20 cellular contexts compared by ENCODE assay signal in genomic region chr2:211132046-211132445, GRCh38.
"Had no signal": no experiment of that assay in that cellular context is flagged by ENCODE, and none has a peak within 500 bp of the region (broad histone marks: within the 10 kb centered on the region; RNA-seq: fewer than 3 reads in every experiment).

No MANE protein-coding gene starts in this region.

- H2AFZ ChIP-seq: neural progenitor cell had no signal

- H3K27me3 ChIP-seq: colonic mucosa, neural progenitor cell, pancreas, suprapubic skin, thyroid gland, uterus had no signal

- H3K9me3 ChIP-seq: colonic mucosa, lower lobe of right lung, pancreas, psoas muscle, suprapubic skin, thyroid gland, uterus had no signal

- H3K9ac ChIP-seq: neural progenitor cell had no signal

- H3K4me2 ChIP-seq: neural progenitor cell had no signal

- H3K36me3 ChIP-seq: colonic mucosa, heart right ventricle, left ventricle myocardium inferior, lower lobe of right lung, neural progenitor cell, pancreas, suprapubic skin, thyroid gland, uterus had no signal

- ATAC-seq: heart right ventricle; lower lobe of right lung; natural killer cell treated with Interleukin-12 subunit alpha and Interleukin-12 subunit beta and Interleukin-15 and Interleukin-18, amount 100 ng/mL, for 72 hours; pancreas; psoas muscle; sciatic nerve; stimulated activated naive CD8-positive, alpha-beta T cell treated with anti-CD3 and anti-CD28 coated beads, Interleukin-15, Interleukin-2, amounts not matched to agents 100 U/mL and 50 U/mL, for 24 hours had no signal

- H3K4me3 ChIP-seq: colonic mucosa, heart right ventricle, left ventricle myocardium inferior, lower lobe of right lung, neural progenitor cell, pancreas, psoas muscle, skin epidermis, suprapubic skin, thyroid gland, uterus had no signal

- H3K4me1 ChIP-seq: colonic mucosa, heart right ventricle, left ventricle myocardium inferior, lower lobe of right lung, pancreas, psoas muscle, suprapubic skin, thyroid gland, uterus had no signal

- DNase-seq: cerebellar nuclear complex; colonic mucosa; erythroblast; heart right ventricle; hypothalamus; islet precursor cell; left ventricle myocardium inferior; lower lobe of right lung; nucleus accumbens; pancreas; psoas muscle; stimulated activated CD4-positive, alpha-beta T cell treated with anti-CD3 and anti-CD28 coated beads, Interleukin-12 subunit alpha, Interleukin-12 subunit beta, amount 100 ng/mL, for 4 hours; stimulated activated naive CD8-positive, alpha-beta T cell treated with anti-CD3 and anti-CD28 coated beads, Interleukin-15, Interleukin-2, amounts not matched to agents 100 U/mL and 50 U/mL, for 24 hours; thyroid gland; uterus had no signal

- H3K27ac ChIP-seq: colonic mucosa, heart right ventricle, left ventricle myocardium inferior, lower lobe of right lung, neural progenitor cell, pancreas, psoas muscle, skin epidermis, suprapubic skin, thyroid gland, uterus had no signal
